Comparison of ENCODE assay signal across 16 cellular contexts in the genomic region with DNA sequence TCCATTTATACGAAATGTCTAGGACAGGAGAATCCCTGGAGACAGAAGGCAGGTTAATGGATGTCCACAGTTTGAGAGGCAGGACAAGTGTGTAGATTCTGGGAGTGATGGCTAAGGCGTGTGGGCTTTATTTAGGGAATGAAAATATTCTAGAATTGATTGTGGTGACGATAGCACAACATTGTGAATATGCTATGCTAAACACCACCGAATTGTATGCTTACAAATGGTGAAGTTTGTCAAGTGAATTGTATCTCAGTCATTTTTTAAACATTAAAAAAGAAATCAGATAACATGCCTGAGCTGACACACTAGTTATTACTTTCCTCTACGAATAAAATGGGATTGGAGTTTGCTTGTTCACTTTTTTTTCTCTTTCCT. TPM values are rescaled to one million over a fixed set of nuclear protein-coding genes. Genes with fewer than 3 reads are reported as not detected.
A peak's percentile ranks its signal among the peaks of the same experiment; 100 is the strongest.
DNase-seq lines count a peak whose midpoint lies in the region; ATAC-seq and TF ChIP-seq lines count a peak whose summit lies in the region.
"Had no signal": no experiment of that assay in that cellular context is flagged by ENCODE, and none has a peak within 500 bp of the region (broad histone marks: within the 10 kb centered on the region; RNA-seq: fewer than 3 reads in every experiment).

No MANE protein-coding gene starts in this region.

- no peak overlapping the region for H3K4me3 Mint-ChIP-seq in natural killer cell
- H3K4me3 Mint-ChIP-seq in natural killer cell treated with Interleukin-12 subunit alpha and Interleukin-12 subunit beta and Interleukin-15 and Interleukin-18, amount 100 ng/mL, for 72 hours = no peak overlapping the region
- H3K4me3 Mint-ChIP-seq: activated naive CD4-positive, alpha-beta T cell treated with anti-CD3 and anti-CD28 coated beads, Interleukin-2, amount 50 U/mL, for 24 hours; stimulated activated naive CD8-positive, alpha-beta T cell treated with anti-CD3 and anti-CD28 coated beads, Interleukin-15, amount 100 ng/mL, for 72 hours had no signal

- H3K27me3 Mint-ChIP-seq in natural killer cell (ENCODE audit: low read depth in 2 of 2) = no peaks in the 10 kb centered on the region
- no peaks in the 10 kb centered on the region for H3K27me3 Mint-ChIP-seq in natural killer cell treated with Interleukin-12 subunit alpha and Interleukin-12 subunit beta and Interleukin-15 and Interleukin-18, amount 100 ng/mL, for 72 hours
- H3K27me3 Mint-ChIP-seq: activated naive CD4-positive, alpha-beta T cell treated with anti-CD3 and anti-CD28 coated beads, Interleukin-2, amount 50 U/mL, for 24 hours; stimulated activated naive CD8-positive, alpha-beta T cell treated with anti-CD3 and anti-CD28 coated beads, Interleukin-15, amount 100 ng/mL, for 72 hours had no signal

- peak overlapping the region; percentile 72 to 90 (median 82) for H3K27ac ChIP-seq in body of pancreas
- peak overlapping the region; percentile 10 for H3K27ac ChIP-seq in muscle layer of duodenum (ENCODE audit: low read length)
- H3K27ac ChIP-seq: left lung, vagina had no signal

- H3K4me1 Mint-ChIP-seq in natural killer cell = peaks cover 13 to 14% of the 10 kb centered on the region in 2 donors
- peaks cover 14 to 23% of the 10 kb centered on the region in 2 donors for H3K4me1 Mint-ChIP-seq in natural killer cell treated with Interleukin-12 subunit alpha and Interleukin-12 subunit beta and Interleukin-15 and Interleukin-18, amount 100 ng/mL, for 72 hours (ENCODE audit: low read depth in 2 of 2)

- H3K36me3 ChIP-seq in body of pancreas (replicated peaks in 1 of 2; ENCODE audit: insufficient read depth in 1 of 2, low read depth in 2 of 2) = peaks cover 4 to 12% of the 10 kb centered on the region in 2 donors
- H3K36me3 ChIP-seq in muscle layer of duodenum (ENCODE audit: control insufficient read depth in 1 of 2, insufficient read depth in 2 of 2, low read length in 2 of 2) = peaks cover 28 to 30% of the 10 kb centered on the region in 2 donors

- no peak for TF ChIP-seq CTCF in natural killer cell (IDR thresholded peaks at IDR 0.05)
- TF ChIP-seq CTCF in body of pancreas (IDR thresholded peaks at IDR 0.05) = no peak

- H3K4me3 ChIP-seq in body of pancreas = no peak overlapping the region
- no peak overlapping the region for H3K4me3 ChIP-seq in muscle layer of duodenum (ENCODE audit: low read depth in 1 of 2, low read length in 2 of 2)
- H3K4me3 ChIP-seq: left lung, vagina had no signal

- DNase-seq in natural killer cell (no peak), body of pancreas (no peak), NCI-H1694 treated with DMSO at 0.1 percent for 48 hours (lab: John Stamatoyannopoulos, UW) (no peak), anterior cingulate cortex (lab: John Stamatoyannopoulos, UW) (no peak)
- no peak for DNase-seq in natural killer cell treated with Interleukin-12 subunit alpha and Interleukin-12 subunit beta and Interleukin-15 and Interleukin-18, amount 100 ng/mL, for 72 hours (ENCODE audit: low spot score)
- DNase-seq: effector memory CD4-positive, alpha-beta T cell; GF-D8; left lung; stimulated activated CD4-positive, alpha-beta T cell treated with anti-CD3 and anti-CD28 coated beads, Interleukin-15, amount 100 ng/mL, for 24 hours; stimulated activated naive CD8-positive, alpha-beta T cell treated with anti-CD3 and anti-CD28 coated beads, Interleukin-15, amount 100 ng/mL, for 72 hours; SW 1271 had no signal

- ATAC-seq in natural killer cell (no peak), body of pancreas (no peak), HG03139 (IDR thresholded peaks at IDR 0.05; ENCODE audit: unreplicated experiment) (no peak), GM21529 (IDR thresholded peaks at IDR 0.05; ENCODE audit: unreplicated experiment) (no peak)
- ATAC-seq in natural killer cell treated with Interleukin-12 subunit alpha and Interleukin-12 subunit beta and Interleukin-15 and Interleukin-18, amount 100 ng/mL, for 72 hours = no peak
- ATAC-seq: left lung; stimulated activated naive CD8-positive, alpha-beta T cell treated with anti-CD3 and anti-CD28 coated beads, Interleukin-15, amount 100 ng/mL, for 72 hours had no signal

- H3K9me3 Mint-ChIP-seq in natural killer cell = no peaks in the 10 kb centered on the region
- H3K9me3 Mint-ChIP-seq in natural killer cell treated with Interleukin-12 subunit alpha and Interleukin-12 subunit beta and Interleukin-15 and Interleukin-18, amount 100 ng/mL, for 72 hours = no peaks in the 10 kb centered on the region
- H3K9me3 Mint-ChIP-seq: activated naive CD4-positive, alpha-beta T cell treated with anti-CD3 and anti-CD28 coated beads, Interleukin-2, amount 50 U/mL, for 24 hours; stimulated activated naive CD8-positive, alpha-beta T cell treated with anti-CD3 and anti-CD28 coated beads, Interleukin-15, amount 100 ng/mL, for 72 hours had no signal

- intact Hi-C loops in natural killer cell (cut with micrococcal nuclease) (no loop called here), body of pancreas (cut with DNase I) (no loop called here)

- no peaks in the 10 kb centered on the region for H3K27me3 ChIP-seq in body of pancreas
- no peaks in the 10 kb centered on the region for H3K27me3 ChIP-seq in muscle layer of duodenum (ENCODE audit: low read depth, low read length)
- H3K27me3 ChIP-seq: left lung, vagina had no signal

- WGBS in body of pancreas, 2 donors = 26 to 29% methylated on average over 5 of the region's 5 CpGs

- H3K4me1 ChIP-seq in body of pancreas = peaks cover 62% of the 10 kb centered on the region
- no peaks in the 10 kb centered on the region for H3K4me1 ChIP-seq in muscle layer of duodenum (ENCODE audit: control insufficient read depth in 1 of 2, insufficient read depth in 2 of 2, low read length in 2 of 2)

- H3K9me3 ChIP-seq in body of pancreas (peaks cover 0 to 3% (median 0%) of the 10 kb centered on the region in 3 donors), muscle layer of duodenum (ENCODE audit: control insufficient read depth in 1 of 2, low read length in 2 of 2) (no peaks in the 10 kb centered on the region)
- H3K9me3 ChIP-seq: left lung, vagina had no signal

- peaks cover 13% of the 10 kb centered on the region for H3K36me3 Mint-ChIP-seq in natural killer cell
- peaks cover 23% of the 10 kb centered on the region for H3K36me3 Mint-ChIP-seq in natural killer cell treated with Interleukin-12 subunit alpha and Interleukin-12 subunit beta and Interleukin-15 and Interleukin-18, amount 100 ng/mL, for 72 hours

- H3K27ac Mint-ChIP-seq in natural killer cell = peak overlapping the region; percentile 47 to 62
- peak overlapping the region in 1 of 2 donors; percentile 29 for H3K27ac Mint-ChIP-seq in natural killer cell treated with Interleukin-12 subunit alpha and Interleukin-12 subunit beta and Interleukin-15 and Interleukin-18, amount 100 ng/mL, for 72 hours
- H3K27ac Mint-ChIP-seq: stimulated activated naive CD8-positive, alpha-beta T cell treated with anti-CD3 and anti-CD28 coated beads, Interleukin-15, amount 100 ng/mL, for 72 hours had no signal

- TF ChIP-seq POLR2A in body of pancreas (IDR thresholded peaks at IDR 0.05) = no peak

RNA-seq across cellular contexts. Expression of gene TXNDC11, which starts 5.4 kb away (rescaled TPM):
- total RNA-seq in natural killer cell (10 to 100 TPM; 63.4 to 99.2 (median 68.9) TPM), body of pancreas (10 to 100 TPM; 38.4 to 90.3 TPM)
- total RNA-seq in natural killer cell treated with Interleukin-12 subunit alpha and Interleukin-12 subunit beta and Interleukin-15 and Interleukin-18, amount 100 ng/mL, for 72 hours = 10 to 100 TPM; 62.4 to 73.2 TPM

RNA-seq across cellular contexts. Expression of gene ZC3H7A, which starts 49.0 kb away (rescaled TPM):
- total RNA-seq in natural killer cell (10 to 100 TPM; 80.6 to 91.8 (median 84.6) TPM), body of pancreas (10 to 100 TPM; 26.4 to 49.5 TPM)
- total RNA-seq in natural killer cell treated with Interleukin-12 subunit alpha and Interleukin-12 subunit beta and Interleukin-15 and Interleukin-18, amount 100 ng/mL, for 72 hours = 100 to 1,000 TPM; 114 to 136 TPM
